ENCODE assay signal across 8 cellular contexts in the genomic region with DNA sequence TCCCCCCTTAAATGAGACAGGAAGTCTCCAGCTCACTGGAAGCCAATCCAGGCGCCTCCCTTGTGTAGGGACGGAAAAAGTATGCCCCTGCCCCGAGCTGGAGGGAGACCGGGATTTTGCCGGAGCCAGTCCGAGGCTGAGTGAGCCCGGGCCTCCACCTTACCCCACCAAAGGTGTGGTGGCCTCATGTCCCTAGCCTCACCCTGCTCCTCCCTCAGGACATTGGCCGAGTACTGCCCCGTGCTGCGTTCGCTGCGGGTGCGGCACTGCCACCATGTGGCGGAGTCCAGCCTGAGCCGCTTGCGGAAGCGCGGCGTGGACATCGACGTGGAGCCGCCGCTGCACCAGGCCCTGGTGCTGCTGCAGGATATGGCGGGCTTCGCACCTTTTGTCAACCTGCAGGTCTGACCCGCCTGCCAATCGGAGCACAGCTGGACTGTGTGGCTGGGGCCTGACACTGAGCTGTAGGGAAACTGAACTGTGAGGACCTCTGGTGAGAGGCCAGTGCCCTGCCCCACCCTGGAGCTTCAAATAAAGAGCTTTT. TPM values are rescaled to one million over a fixed set of nuclear protein-coding genes. Genes with fewer than 3 reads are reported as not detected.
DNase-seq lines count a peak whose midpoint lies in the region; ATAC-seq lines count a peak whose summit lies in the region.

No MANE protein-coding gene starts in this region.

- DNase-seq in G401 (ENCODE audit: low spot score) (peak; percentile 66), SW480 (ENCODE audit: low spot score) (peak; percentile 93), dermis blood vessel endothelial cell (peak; percentile 87), left lobe of liver (ENCODE audit: low spot score) (peak; percentile 88), middle frontal gyrus (ENCODE audit: extremely low spot score, low spot score) (no peak)
- peak; percentile 59 for DNase-seq in stimulated activated CD4-positive, alpha-beta T cell treated with anti-CD3 and anti-CD28 coated beads, Interleukin-4, amount 100 ng/mL, for 24 hours

- in situ Hi-C loops in G401 (cut with HindIII; ENCODE audit: low sequenced_read_pairs), result no loop called here

- peak; percentile 34 for ATAC-seq in HG03280 (IDR thresholded peaks at IDR 0.05; ENCODE audit: unreplicated experiment)
- peak; percentile 71 for ATAC-seq in left lobe of liver
- no peak for ATAC-seq in HG02759 (IDR thresholded peaks at IDR 0.05; ENCODE audit: unreplicated experiment)

RNA-seq across cellular contexts. Expression of gene FBXL15, which starts 2.0 kb away (rescaled TPM):
- total RNA-seq in G401 (2014; rRNA removed; shearing (Covaris generic)), result 29.9 and 32.1 TPM in 2 replicates
- 9.7 and 12.6 TPM in 2 replicates for total RNA-seq in dermis blood vessel endothelial cell
- total RNA-seq in left lobe of liver, result 12.7 TPM

RNA-seq across cellular contexts. Expression of gene PSD, which starts 4.1 kb away (rescaled TPM):
- total RNA-seq in G401 (2014; rRNA removed; shearing (Covaris generic)), result 3.1 and 7.9 TPM in 2 replicates
- total RNA-seq in dermis blood vessel endothelial cell (0.23 and 0.34 TPM in 2 replicates), left lobe of liver (7.0 TPM)

RNA-seq across cellular contexts. Expression of gene CUEDC2, which starts 9.7 kb away (rescaled TPM):
- 133 and 209 TPM in 2 replicates for total RNA-seq in G401 (2014; rRNA removed; shearing (Covaris generic))
- total RNA-seq in dermis blood vessel endothelial cell, result 48.5 and 51.2 TPM in 2 replicates
- total RNA-seq in left lobe of liver, result 23.4 TPM

RNA-seq across cellular contexts. Expression of gene NFKB2, which starts 27.2 kb away (rescaled TPM):
- total RNA-seq in G401 (2014; rRNA removed; shearing (Covaris generic)), result 23.3 and 23.9 TPM in 2 replicates
- total RNA-seq in dermis blood vessel endothelial cell (33.0 and 35.7 TPM in 2 replicates), left lobe of liver (9.0 TPM)

RNA-seq across cellular contexts. Expression of gene C10orf95, which starts 28.7 kb away (rescaled TPM):
- total RNA-seq in G401 (2014; rRNA removed; shearing (Covaris generic)), result 1.8 TPM in 1 of 2 replicates, not detected in the other
- total RNA-seq in dermis blood vessel endothelial cell (0.05 TPM in 1 of 2 replicates, not detected in the other), left lobe of liver (not detected)
